21 cellular contexts compared by ENCODE assay signal in genomic region chr2:162053066-162053807, GRCh38.
"Had no signal": no experiment of that assay in that cellular context is flagged by ENCODE, and none has a peak within 500 bp of the region (broad histone marks: within the 10 kb centered on the region; RNA-seq: fewer than 3 reads in every experiment).

No MANE protein-coding gene starts in this region.

- H3K27ac Mint-ChIP-seq: memory B cell, neural progenitor cell, type B pancreatic cell had no signal

- H3K4me3 ChIP-seq: hepatocyte, left ventricle myocardium inferior, lower lobe of right lung, neural progenitor cell, pancreas, prostate gland, right lobe of liver, skin epidermis had no signal

- H3K36me3 ChIP-seq: lower lobe of right lung, neural progenitor cell, pancreas, prostate gland, right lobe of liver had no signal

- H3K27me3 Mint-ChIP-seq: natural killer cell treated with Interleukin-12 subunit alpha and Interleukin-12 subunit beta and Interleukin-15 and Interleukin-18, amount 100 ng/mL, for 72 hours; type B pancreatic cell had no signal

- H3K9me3 ChIP-seq: pancreas, prostate gland had no signal

- H3K4me1 Mint-ChIP-seq: neural progenitor cell had no signal

- H3K36me3 Mint-ChIP-seq: neural progenitor cell, type B pancreatic cell had no signal

- H3K27ac ChIP-seq: epithelial cell of prostate, hepatocyte, left ventricle myocardium inferior, lower lobe of right lung, neural progenitor cell, pancreas, prostate gland, right lobe of liver, skin epidermis had no signal

- H3K4me2 ChIP-seq: hepatocyte, neural progenitor cell had no signal

- H3K4me3 Mint-ChIP-seq: memory B cell; natural killer cell treated with Interleukin-12 subunit alpha and Interleukin-12 subunit beta and Interleukin-15 and Interleukin-18, amount 100 ng/mL, for 72 hours; neural progenitor cell; type B pancreatic cell had no signal

- ATAC-seq: left cardiac atrium, lower lobe of right lung, pancreas, right lobe of liver had no signal

- H2AFZ ChIP-seq: hepatocyte, neural progenitor cell had no signal

- H3K27me3 ChIP-seq: hepatocyte, neural progenitor cell, pancreas, right lobe of liver had no signal

- DNase-seq: effector memory CD4-positive, alpha-beta T cell; foreskin melanocyte; head of caudate nucleus; kidney; left cardiac atrium; left ventricle myocardium inferior; lower lobe of right lung; midbrain; nucleus accumbens; pancreas; right lobe of liver; stimulated activated CD4-positive, alpha-beta T cell treated with anti-CD3 and anti-CD28 coated beads, Interleukin-12 subunit alpha, Interleukin-12 subunit beta, amount 100 ng/mL, for 4 hours; stimulated activated naive CD4-positive, alpha-beta T cell treated with Interleukin-2 at 50 U/mL for 16 hours had no signal

- H3K4me1 ChIP-seq: lower lobe of right lung, neural progenitor cell, pancreas, prostate gland had no signal

- H3K9me3 Mint-ChIP-seq: natural killer cell treated with Interleukin-12 subunit alpha and Interleukin-12 subunit beta and Interleukin-15 and Interleukin-18, amount 100 ng/mL, for 72 hours had no signal
